ENCODE assay signal across 24 cellular contexts in genomic region chr16:5917436-5917835, GRCh38.
"Had no signal": no experiment of that assay in that cellular context is flagged by ENCODE, and none has a peak within 500 bp of the region (broad histone marks: within the 10 kb centered on the region; RNA-seq: fewer than 3 reads in every experiment).

No MANE protein-coding gene starts in this region.

- H3K27me3 ChIP-seq: neutrophil, pancreas, right lobe of liver, vagina had no signal

- H3K27me3 Mint-ChIP-seq: dendritic cell treated with granulocyte-macrophage colony-stimulating factor and Interleukin-4, amounts not matched to agents 40 ng/mL and 50 ng/mL, for 4 days; stimulated activated naive CD8-positive, alpha-beta T cell treated with anti-CD3 and anti-CD28 coated beads, Interleukin-15, Interleukin-2, amounts not matched to agents 100 ng/mL and 50 ng/mL, for 24 hours had no signal

- ATAC-seq: left lobe of liver; naive thymus-derived CD8-positive, alpha-beta T cell; pancreas; right lobe of liver; stimulated activated naive B cell treated with anti-CD40 and anti-IgM and Interleukin-4, amounts not matched to agents 10 μg/mL and 1 μg/mL and 100 μg/mL, for 72 hours had no signal

- H3K9me3 Mint-ChIP-seq: dendritic cell treated with granulocyte-macrophage colony-stimulating factor and Interleukin-4, amounts not matched to agents 40 ng/mL and 50 ng/mL, for 4 days had no signal

- H3K4me3 Mint-ChIP-seq: dendritic cell treated with granulocyte-macrophage colony-stimulating factor and Interleukin-4, amounts not matched to agents 40 ng/mL and 50 ng/mL, for 4 days; immature natural killer cell; naive thymus-derived CD8-positive, alpha-beta T cell; stimulated activated naive B cell treated with anti-CD40 and anti-IgM and Interleukin-4, amounts not matched to agents 10 μg/mL and 1 μg/mL and 100 μg/mL, for 72 hours; stimulated activated naive CD8-positive, alpha-beta T cell treated with anti-CD3 and anti-CD28 coated beads, Interleukin-15, Interleukin-2, amounts not matched to agents 100 ng/mL and 50 ng/mL, for 24 hours had no signal

- H3K9me3 ChIP-seq: neutrophil, pancreas, right lobe of liver, thoracic aorta, vagina had no signal

- H3K27ac Mint-ChIP-seq: dendritic cell treated with granulocyte-macrophage colony-stimulating factor and Interleukin-4, amounts not matched to agents 40 ng/mL and 50 ng/mL, for 4 days; immature natural killer cell; naive thymus-derived CD8-positive, alpha-beta T cell; stimulated activated naive B cell treated with anti-CD40 and anti-IgM and Interleukin-4, amounts not matched to agents 10 μg/mL and 1 μg/mL and 100 μg/mL, for 72 hours; stimulated activated naive CD8-positive, alpha-beta T cell treated with anti-CD3 and anti-CD28 coated beads, Interleukin-15, Interleukin-2, amounts not matched to agents 100 ng/mL and 50 ng/mL, for 24 hours had no signal

- H3K36me3 ChIP-seq: neutrophil, pancreas, right lobe of liver, thoracic aorta, vagina had no signal

- H3K36me3 Mint-ChIP-seq: stimulated activated naive B cell treated with anti-CD40 and anti-IgM and Interleukin-4, amounts not matched to agents 10 μg/mL and 1 μg/mL and 100 μg/mL, for 72 hours had no signal

- H3K27ac ChIP-seq: neutrophil, pancreas, right lobe of liver, thoracic aorta, vagina had no signal

- DNase-seq: cerebellar nuclear complex; effector memory CD4-positive, alpha-beta T cell; hypothalamus; immature natural killer cell; kidney glomerular epithelial cell; mesenchymal stem cell; midbrain; naive thymus-derived CD8-positive, alpha-beta T cell; pancreas; right lobe of liver; small intestine; stimulated activated CD4-positive, alpha-beta T cell treated with anti-CD3 and anti-CD28 coated beads, Interleukin-15, amount 100 ng/mL, for 24 hours; stimulated activated CD4-positive, alpha-beta T cell treated with anti-CD3 and anti-CD28 coated beads, Interleukin-2, amount 100 ng/mL, for 48 hours; stimulated activated naive B cell treated with anti-CD40 and anti-IgM and Interleukin-4, amounts not matched to agents 10 μg/mL and 1 μg/mL and 100 μg/mL, for 72 hours; trophoblast cell had no signal

- H3K4me1 ChIP-seq: pancreas, right lobe of liver, vagina had no signal

- H3K4me1 Mint-ChIP-seq: immature natural killer cell; stimulated activated naive B cell treated with anti-CD40 and anti-IgM and Interleukin-4, amounts not matched to agents 10 μg/mL and 1 μg/mL and 100 μg/mL, for 72 hours had no signal

- H3K4me3 ChIP-seq: lung, pancreas, right lobe of liver, thoracic aorta, vagina had no signal

- FAIRE-seq: colon, frontal cortex, pancreas, small intestine had no signal
